14 cellular contexts compared by ENCODE assay signal in the genomic region with DNA sequence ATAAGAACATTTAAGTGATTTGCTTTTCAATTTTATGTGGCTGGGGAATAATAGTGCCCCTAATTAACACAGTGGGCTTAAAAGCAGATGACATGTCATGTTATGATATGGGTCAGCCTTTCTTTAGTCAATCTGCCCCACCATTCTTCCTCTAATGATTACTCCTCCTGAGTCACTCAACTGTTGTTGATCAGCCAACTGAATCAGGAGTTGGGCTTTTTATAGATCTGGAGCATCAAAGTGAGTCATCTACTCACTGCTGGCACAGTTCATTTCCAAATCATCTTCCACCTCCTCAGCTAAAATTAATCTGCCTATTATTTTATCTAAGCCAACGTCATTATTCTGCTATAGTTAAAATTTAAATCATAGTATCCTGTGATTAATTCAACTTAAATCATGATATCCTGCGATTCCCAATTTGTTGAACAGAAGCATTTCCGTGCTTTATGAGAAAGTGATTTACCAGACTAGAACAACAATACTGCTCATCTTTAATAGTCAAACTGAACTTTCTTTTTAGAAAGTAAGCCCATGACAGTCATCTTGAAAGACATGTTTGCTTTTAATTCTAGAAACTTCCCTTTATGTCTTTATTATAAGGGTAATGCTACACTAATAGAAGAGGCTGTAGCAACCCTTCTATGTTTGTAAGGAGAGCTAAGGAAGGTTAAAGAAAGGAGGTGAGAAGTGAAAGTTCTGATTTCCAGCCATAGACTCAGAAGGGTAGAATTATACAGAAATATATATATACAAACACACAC.
A peak's percentile ranks its signal among the peaks of the same experiment; 100 is the strongest.
DNase-seq lines count a peak whose midpoint lies in the region; ATAC-seq, FAIRE-seq and TF ChIP-seq lines count a peak whose summit lies in the region.
"Had no signal": no experiment of that assay in that cellular context is flagged by ENCODE, and none has a peak within 500 bp of the region (broad histone marks: within the 10 kb centered on the region; RNA-seq: fewer than 3 reads in every experiment).

No MANE protein-coding gene starts in this region.

- no peaks in the 10 kb centered on the region for H3K4me1 Mint-ChIP-seq in activated T-cell treated with anti-CD3 and anti-CD28 coated beads, Interleukin-2, amount 50 U/mL, for 4 hours (ENCODE audit: low read depth)
- H3K4me1 Mint-ChIP-seq: activated naive CD8-positive, alpha-beta T cell treated with anti-CD3 and anti-CD28 coated beads, Interleukin-2, amount 50 U/mL, for 24 hours; B cell had no signal

- H3K9me3 Mint-ChIP-seq in activated T-cell treated with anti-CD3 and anti-CD28 coated beads, Interleukin-2, amount 50 U/mL, for 4 hours: peaks cover 11% of the 10 kb centered on the region

- peak; percentile 14 for DNase-seq in A172 (ENCODE audit: low spot score)
- DNase-seq in RCC 7860 (ENCODE audit: low spot score): peak; percentile 70
- peak; percentile 93 for DNase-seq in fibroblast of mammary gland (ENCODE audit: low read depth)
- no peak for DNase-seq in activated T-cell treated with anti-CD3 and anti-CD28 coated beads, Interleukin-2, amount 50 U/mL, for 4 hours
- DNase-seq in globus pallidus (ENCODE audit: low spot score): no peak
- no peak for DNase-seq in stimulated activated CD4-positive, alpha-beta T cell treated with anti-CD3 and anti-CD28 coated beads, Interleukin-1b, Interleukin-23, amount 100 ng/mL, for 48 hours
- DNase-seq: activated naive CD8-positive, alpha-beta T cell treated with anti-CD3 and anti-CD28 coated beads, Interleukin-2, amount 50 U/mL, for 24 hours; Karpas-422; left ventricle myocardium superior; NCI-H526 treated with DMSO at 0.1 percent for 48 hours; T-helper 1 cell had no signal

- no peaks in the 10 kb centered on the region for H3K36me3 Mint-ChIP-seq in activated T-cell treated with anti-CD3 and anti-CD28 coated beads, Interleukin-2, amount 50 U/mL, for 4 hours (ENCODE audit: insufficient read depth)

- TF ChIP-seq CTCF in fibroblast of mammary gland (conservative IDR thresholded peaks at IDR 0.05; ENCODE audit: control insufficient read depth, insufficient read depth, low read depth, low read length): no peak

- ATAC-seq in GM19351 (IDR thresholded peaks at IDR 0.05; ENCODE audit: unreplicated experiment) (peak; percentile 66), GM21717 (IDR thresholded peaks at IDR 0.05; ENCODE audit: unreplicated experiment) (no peak)
- ATAC-seq in activated T-cell treated with anti-CD3 and anti-CD28 coated beads, Interleukin-2, amount 50 U/mL, for 4 hours: no peak
- ATAC-seq: activated naive CD8-positive, alpha-beta T cell treated with anti-CD3 and anti-CD28 coated beads, Interleukin-2, amount 50 U/mL, for 24 hours; left ventricle myocardium superior had no signal

- H3K4me3 ChIP-seq in fibroblast of mammary gland (ENCODE audit: control insufficient read depth, low read depth, low read length): no peak overlapping the region

- H3K27me3 Mint-ChIP-seq in activated T-cell treated with anti-CD3 and anti-CD28 coated beads, Interleukin-2, amount 50 U/mL, for 4 hours (ENCODE audit: low read depth): peaks cover 4% of the 10 kb centered on the region
- H3K27me3 Mint-ChIP-seq: activated naive CD8-positive, alpha-beta T cell treated with anti-CD3 and anti-CD28 coated beads, Interleukin-2, amount 50 U/mL, for 24 hours; B cell had no signal

- H3K4me3 Mint-ChIP-seq in activated T-cell treated with anti-CD3 and anti-CD28 coated beads, Interleukin-2, amount 50 U/mL, for 4 hours: no peak overlapping the region
- H3K4me3 Mint-ChIP-seq: activated naive CD8-positive, alpha-beta T cell treated with anti-CD3 and anti-CD28 coated beads, Interleukin-2, amount 50 U/mL, for 24 hours; B cell had no signal

- FAIRE-seq in RCC 7860 (lab: Jason Lieb, UNC): peak; percentile 93

Comparison
In these comparisons a context has a peak if more than half of its experiments do, and no peak if none do; other contexts are left out.
1. DNase-seq: peak in A172 (single experiment), RCC 7860 (single experiment) and fibroblast of mammary gland (single experiment); none in activated T-cell treated with anti-CD3 and anti-CD28 coated beads, Interleukin-2, amount 50 U/mL, for 4 hours (single experiment), globus pallidus (single experiment) and stimulated activated CD4-positive, alpha-beta T cell treated with anti-CD3 and anti-CD28 coated beads, Interleukin-1b, Interleukin-23, amount 100 ng/mL, for 48 hours (single experiment).